8 cellular contexts compared by ENCODE assay signal in the genomic region with DNA sequence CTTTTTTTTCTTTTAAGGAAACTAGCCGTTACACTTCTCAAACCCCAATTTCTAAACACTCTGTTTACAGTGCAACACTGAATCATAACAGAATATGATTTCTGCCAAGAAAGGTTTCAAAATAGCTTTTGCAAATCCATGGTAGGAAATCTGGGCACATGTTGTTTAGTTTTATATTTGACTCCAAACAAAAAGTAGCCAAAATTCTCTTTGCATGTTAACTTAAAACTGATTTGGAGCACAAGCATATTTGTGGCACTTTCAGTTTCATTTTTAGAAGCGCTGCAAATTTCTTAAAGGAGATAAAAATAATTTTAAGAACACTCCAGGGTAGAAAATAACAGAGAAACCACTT.
DNase-seq lines count a peak whose midpoint lies in the region; ATAC-seq and TF ChIP-seq lines count a peak whose summit lies in the region.

No MANE protein-coding gene starts in this region.

- H3K36me3 ChIP-seq in sigmoid colon, result no peaks in the 10 kb centered on the region

- no peak for ATAC-seq in HG03039 (IDR thresholded peaks at IDR 0.05; ENCODE audit: unreplicated experiment)

- peak overlapping the region; percentile 88 for H3K4me3 Mint-ChIP-seq in activated naive CD4-positive, alpha-beta T cell treated with anti-CD3 and anti-CD28 coated beads for 36 hours

- CTCF ChIA-PET in activated naive CD4-positive, alpha-beta T cell treated with anti-CD3 and anti-CD28 coated beads for 36 hours (lab: Charles Lee), result interaction anchor here (0.6 to 1.2 kb wide), 3 partner anchors 49 to 114 kb away, joined by 3 to 5 read pairs (median 3); no protein-coding TSS in a partner anchor

- H3K4me1 ChIP-seq in sigmoid colon, result peaks cover 0 to 40% (median 30%) of the 10 kb centered on the region in 4 donors

- H3K9me3 ChIP-seq in sigmoid colon, result no peaks in the 10 kb centered on the region

- H3K4me1 Mint-ChIP-seq in activated naive CD4-positive, alpha-beta T cell treated with anti-CD3 and anti-CD28 coated beads for 36 hours (ENCODE audit: low read depth), result peaks cover 44% of the 10 kb centered on the region

- H3K9me3 Mint-ChIP-seq in activated naive CD4-positive, alpha-beta T cell treated with anti-CD3 and anti-CD28 coated beads for 36 hours, result peaks cover 6% of the 10 kb centered on the region

- peak overlapping the region; percentile 81 to 91 (median 84) for H3K27ac ChIP-seq in sigmoid colon

- no peak for TF ChIP-seq POLR2A in erythroblast (IDR thresholded peaks at IDR 0.05; ENCODE audit: low read length)
- no peak for TF ChIP-seq POLR2A in sigmoid colon (IDR thresholded peaks at IDR 0.05)

- no peak for TF ChIP-seq CTCF in sigmoid colon (IDR thresholded peaks at IDR 0.05)

- intact Hi-C loops in activated naive CD4-positive, alpha-beta T cell treated with anti-CD3 and anti-CD28 coated beads for 36 hours (cut with micrococcal nuclease), result loop anchor here (1.0 to 5.0 kb wide), 22 partner anchors 9 to 882 kb away; partner anchors contain the start of gene TRIM38
- intact Hi-C loops in sigmoid colon (cut with DNase I), result loop anchor here (5.0 kb wide), 1 partner anchor 39 kb away; no protein-coding TSS in a partner anchor

- peak overlapping the region; percentile 98 for H3K27ac Mint-ChIP-seq in activated naive CD4-positive, alpha-beta T cell treated with anti-CD3 and anti-CD28 coated beads for 36 hours

- peaks cover 40% of the 10 kb centered on the region for H3K36me3 Mint-ChIP-seq in activated naive CD4-positive, alpha-beta T cell treated with anti-CD3 and anti-CD28 coated beads for 36 hours (ENCODE audit: low read depth)

- H3K4me3 ChIP-seq in sigmoid colon, result peak overlapping the region; percentile 29 to 54 (median 48)

- no peak for DNase-seq in activated naive CD4-positive, alpha-beta T cell treated with anti-CD3 and anti-CD28 coated beads for 36 hours
- no peak for DNase-seq in activated naive CD4-positive, alpha-beta T cell (lab: John Stamatoyannopoulos, UW)
- DNase-seq in OCI-M1 (lab: John Stamatoyannopoulos, UW) (peak; percentile 77), erythroblast (lab: John Stamatoyannopoulos, UW) (peak; percentile 41 to 54), sigmoid colon (no peak), GM03348 (ENCODE audit: low spot score) (no peak), putamen (ENCODE audit: low spot score) (no peak)

- 2 to 3% methylated on average over 2 of the region's 2 CpGs for WGBS in sigmoid colon, 2 donors

- H3K27me3 ChIP-seq in sigmoid colon, result no peaks in the 10 kb centered on the region

- no peak for TF ChIP-seq EP300 in sigmoid colon (IDR thresholded peaks at IDR 0.05)

- no peaks in the 10 kb centered on the region for H3K27me3 Mint-ChIP-seq in activated naive CD4-positive, alpha-beta T cell treated with anti-CD3 and anti-CD28 coated beads for 36 hours (ENCODE audit: low read depth)

Comparison
In these comparisons a context has a peak if more than half of its experiments do, and no peak if none do; other contexts are left out.
1. DNase-seq: peak in OCI-M1 (single experiment) and erythroblast (2 of 2); none in activated naive CD4-positive, alpha-beta T cell treated with anti-CD3 and anti-CD28 coated beads for 36 hours (single experiment), activated naive CD4-positive, alpha-beta T cell (0 of 4), sigmoid colon (single experiment), GM03348 (single experiment) and putamen (single experiment).